ENCODE assay signal across 8 cellular contexts in the genomic region with DNA sequence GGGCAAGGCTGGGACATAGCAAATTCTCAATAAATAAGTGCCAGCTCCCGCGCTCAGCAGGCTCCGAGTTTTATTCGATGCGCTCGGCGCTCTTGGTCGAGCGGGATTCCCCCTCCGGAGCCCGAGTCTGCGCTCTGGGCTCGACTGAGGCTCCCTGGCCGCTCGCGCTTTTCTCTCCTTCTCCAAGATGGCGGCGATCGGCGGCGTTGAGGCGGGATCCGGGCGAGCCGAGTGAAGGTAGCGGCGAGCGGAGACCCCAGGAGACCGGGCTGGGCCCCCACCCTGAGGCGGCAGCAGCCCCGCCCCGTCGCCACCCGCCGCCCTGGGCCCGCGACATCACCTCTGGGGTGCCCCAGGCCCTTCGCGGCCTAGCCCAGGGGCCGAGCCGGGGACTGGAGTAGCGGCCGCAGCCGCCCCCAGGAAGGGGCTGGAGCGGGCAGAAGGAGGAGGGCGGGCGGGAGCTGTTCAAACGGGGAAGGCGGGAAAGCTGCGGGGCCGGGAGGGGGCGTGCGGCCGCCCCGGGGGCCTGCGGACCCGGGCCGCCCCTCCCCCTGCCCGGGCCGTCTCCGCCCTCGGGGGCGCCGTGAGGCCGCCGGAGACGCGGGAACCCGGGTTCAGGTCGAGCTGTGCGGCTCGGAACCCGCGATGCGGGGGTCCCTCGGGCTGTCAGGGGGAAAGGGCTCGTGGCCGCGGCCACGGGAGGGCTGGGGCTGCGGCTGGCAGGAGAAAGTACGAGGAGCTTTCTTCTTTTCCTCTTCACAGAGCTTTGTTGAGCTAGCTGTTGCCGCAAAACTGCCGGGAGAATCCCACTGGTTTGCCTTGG. TPM values are rescaled to one million over a fixed set of nuclear protein-coding genes. Genes with fewer than 3 reads are reported as not detected.
DNase-seq lines count a peak whose midpoint lies in the region; ATAC-seq and TF ChIP-seq lines count a peak whose summit lies in the region.

A gene with protein sequence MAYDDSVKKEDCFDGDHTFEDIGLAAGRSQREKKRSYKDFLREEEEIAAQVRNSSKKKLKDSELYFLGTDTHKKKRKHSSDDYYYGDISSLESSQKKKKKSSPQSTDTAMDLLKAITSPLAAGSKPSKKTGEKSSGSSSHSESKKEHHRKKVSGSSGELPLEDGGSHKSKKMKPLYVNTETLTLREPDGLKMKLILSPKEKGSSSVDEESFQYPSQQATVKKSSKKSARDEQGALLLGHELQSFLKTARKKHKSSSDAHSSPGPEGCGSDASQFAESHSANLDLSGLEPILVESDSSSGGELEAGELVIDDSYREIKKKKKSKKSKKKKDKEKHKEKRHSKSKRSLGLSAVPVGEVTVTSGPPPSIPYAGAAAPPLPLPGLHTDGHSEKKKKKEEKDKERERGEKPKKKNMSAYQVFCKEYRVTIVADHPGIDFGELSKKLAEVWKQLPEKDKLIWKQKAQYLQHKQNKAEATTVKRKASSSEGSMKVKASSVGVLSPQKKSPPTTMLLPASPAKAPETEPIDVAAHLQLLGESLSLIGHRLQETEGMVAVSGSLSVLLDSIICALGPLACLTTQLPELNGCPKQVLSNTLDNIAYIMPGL (plus strand): TSS at position 173 of the 823 bp plus-strand sequence. CDS start 4,898 bp downstream, outside the sequence.

- H3K4me1 ChIP-seq in ovary (ENCODE audit: insufficient read depth) (peaks cover 3% of the 10 kb centered on the region), thymus (ENCODE audit: control insufficient read depth, insufficient read depth, low read length) (peaks cover 8% of the 10 kb centered on the region)

- H3K27me3 ChIP-seq in ovary = no peaks in the 10 kb centered on the region
- H3K27me3 ChIP-seq in thymus (ENCODE audit: control insufficient read depth, insufficient read depth) = no peaks in the 10 kb centered on the region

- peak; percentile 94 for DNase-seq in GM12865 (ENCODE audit: low read depth)
- peak; percentile 87 for DNase-seq in NCI-H1092 (lab: John Stamatoyannopoulos, UW)
- DNase-seq in SW 1271 (lab: John Stamatoyannopoulos, UW) = peak; percentile 52 to 67
- DNase-seq in activated naive CD8-positive, alpha-beta T cell treated with anti-CD3 and anti-CD28 coated beads, Interleukin-2, amount 50 U/mL, for 16 hours (ENCODE audit: low read depth, low spot score) = peak; percentile 65
- DNase-seq in Right ventricle myocardium superior = peak; percentile 94
- DNase-seq in ovary = peak; percentile 83 to 90 (median 84)

- peak; percentile 83 for ATAC-seq in HG02588 (IDR thresholded peaks at IDR 0.05; ENCODE audit: unreplicated experiment)
- peak; percentile 98 for ATAC-seq in Right ventricle myocardium superior (ENCODE audit: poor library complexity)

- H3K4me3 ChIP-seq in GM12865 (ENCODE audit: low read depth, low read length) (peak within 1 kb of the TSS; percentile 87), ovary (peak within 1 kb of the TSS; percentile 88), thymus (ENCODE audit: low read length) (peak within 1 kb of the TSS; percentile 87)

- TF ChIP-seq CTCF in GM12865 (IDR thresholded peaks at IDR 0.05; ENCODE audit: insufficient read depth, low read depth, low read length, missing control alignments) = peak; percentile 19
- peak in 1 of 3 donors; percentile 33 for TF ChIP-seq CTCF in ovary (IDR thresholded peaks at IDR 0.05)

- no peak for TF ChIP-seq POLR2A in ovary (IDR thresholded peaks at IDR 0.05)

- no peak for TF ChIP-seq EP300 in ovary (IDR thresholded peaks at IDR 0.05)

- 0 to 1% (median 1%) methylated on average over 50 to 84 of the region's 84 CpGs for WGBS in ovary, 3 donors
- WGBS in thymus = under 1% methylated on average over 84 of the region's 84 CpGs

- H3K36me3 ChIP-seq in ovary = no peaks in the 10 kb centered on the region
- H3K36me3 ChIP-seq in thymus (ENCODE audit: control insufficient read depth, insufficient read depth) = no peaks in the 10 kb centered on the region

- intact Hi-C loops in Right ventricle myocardium superior (cut with DNase I) = no loop called here
- intact Hi-C loops in ovary (cut with DNase I) = no loop called here

- H3K27ac ChIP-seq in ovary = peak within 1 kb of the TSS; percentile 92 to 100
- peak within 1 kb of the TSS; percentile 94 for H3K27ac ChIP-seq in thymus (ENCODE audit: low read depth)

- no peaks in the 10 kb centered on the region for H3K9me3 ChIP-seq in ovary
- H3K9me3 ChIP-seq in thymus (ENCODE audit: control insufficient read depth) = no peaks in the 10 kb centered on the region

RNA-seq across cellular contexts. Expression of the gene that starts here (rescaled TPM):
- 7.5 TPM for total RNA-seq in Right ventricle myocardium superior
- 10 to 100 TPM; 15.9 to 23.9 (median 20.9) TPM for total RNA-seq in ovary
- 10 to 100 TPM; 14.8 to 18.5 TPM for polyA plus RNA-seq in ovary
- 8.8 TPM for polyA plus RNA-seq in thymus

Comparison
In these comparisons a context has a peak if more than half of its experiments do, and no peak if none do; other contexts are left out.
1. Peak in every context shown above with its lines: DNase-seq, ATAC-seq, H3K4me3 ChIP-seq and H3K27ac ChIP-seq.